In the genomic region with DNA sequence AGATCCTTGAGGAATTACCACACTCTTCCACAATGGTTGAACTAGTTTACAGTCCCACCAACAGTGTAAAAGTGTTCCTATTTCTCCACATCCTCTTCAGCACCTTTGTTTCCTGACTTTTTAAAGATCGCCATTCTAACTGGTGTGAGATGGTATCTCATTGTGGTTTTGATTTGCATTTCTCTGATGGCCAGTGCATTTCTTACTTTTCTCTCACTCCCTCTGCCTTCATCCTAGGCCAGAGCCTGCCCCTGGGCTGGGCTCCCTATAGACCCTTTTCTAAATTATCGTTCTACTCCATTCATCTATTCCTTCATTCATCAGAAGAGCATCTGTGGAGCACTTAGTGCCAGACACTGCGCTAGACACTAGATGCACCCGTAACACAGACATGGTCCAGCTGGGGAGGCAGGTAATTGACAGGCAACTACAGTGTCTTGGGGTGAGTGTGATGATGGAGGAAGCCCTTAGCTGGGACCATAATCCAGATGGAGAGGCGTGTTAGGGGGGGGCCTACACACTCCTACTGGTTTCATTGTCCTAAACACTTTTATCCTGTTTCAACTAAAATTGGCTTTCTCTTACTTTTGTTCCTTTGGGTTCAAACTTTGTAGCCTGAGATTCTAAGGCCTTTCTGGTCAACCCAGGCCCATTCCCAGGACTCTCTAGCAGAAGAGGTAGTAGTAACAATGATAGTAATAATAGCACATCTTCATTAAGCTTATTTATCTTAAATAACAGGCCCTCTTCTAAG, we compare ENCODE assay signal across 8 cellular contexts. TPM values are rescaled to one million over a fixed set of nuclear protein-coding genes. Genes with fewer than 3 reads are reported as not detected.
DNase-seq lines count a peak whose midpoint lies in the region; ATAC-seq, FAIRE-seq and TF ChIP-seq lines count a peak whose summit lies in the region.
"Not testable (repeated sequence)": the region's sequence is repeated elsewhere in the genome, so short reads cannot be mapped to it uniquely, and the experiment has no call there.

No MANE protein-coding gene starts in this region.

- TF ChIP-seq POLR2A in GM12878 (IDR thresholded peaks at IDR 0.05; ENCODE audit: low read depth, low read length): not testable (repeated sequence)

- H3K36me3 Mint-ChIP-seq in Caco-2 (ENCODE audit: insufficient read depth, unreplicated experiment): peaks cover 49% of the 10 kb centered on the region
- peaks cover 15% of the 10 kb centered on the region for H3K36me3 Mint-ChIP-seq in activated T-cell treated with anti-CD3 and anti-CD28 coated beads, Interleukin-2, amount 50 U/mL, for 4 hours (ENCODE audit: insufficient read depth)
- not testable (repeated sequence) for H3K36me3 Mint-ChIP-seq in naive B cell
- peaks cover 14 to 19% of the 10 kb centered on the region in 2 donors for H3K36me3 Mint-ChIP-seq in stimulated activated naive B cell treated with anti-CD40 and anti-IgM and Interleukin-4, amounts not matched to agents 10 μg/mL and 1 μg/mL and 100 μg/mL, for 72 hours

- TSS peak; percentile 15 for BruUV-seq in Caco-2 (replicated peaks; lab: Mats Ljungman, UMichigan)
- BruUV-seq in GM12878 (replicated peaks; lab: Mats Ljungman, UMichigan): not testable (repeated sequence)

- TF ChIP-seq RAD21 in GM12878 (IDR thresholded peaks at IDR 0.05; ENCODE audit: insufficient read depth, low read depth, low read length): not testable (repeated sequence)

- TF ChIP-seq EP300 in GM12878 (IDR thresholded peaks at IDR 0.05; ENCODE audit: borderline replicate concordance in 1 of 2, control insufficient read depth in 1 of 2, low read depth in 2 of 2, low read length in 2 of 2): not testable (repeated sequence)

- not testable (repeated sequence) for H3K36me3 ChIP-seq in Caco-2 (ENCODE audit: control insufficient read depth, insufficient read depth, low read length)
- H3K36me3 ChIP-seq in HEK293 (ENCODE audit: control insufficient read depth in 2 of 2, insufficient read depth in 1 of 2, low read length in 2 of 2) (peaks cover 0 to 27% of the 10 kb centered on the region in 2 experiments; a peak in 2 of 3 replicates), GM12878 (ENCODE audit: control insufficient read depth in 2 of 2, insufficient read depth in 2 of 2, low read length in 1 of 2) (peaks cover 1 to 15% of the 10 kb centered on the region in 2 experiments)

- H3K9me3 Mint-ChIP-seq in Caco-2 (ENCODE audit: unreplicated experiment); activated T-cell treated with anti-CD3 and anti-CD28 coated beads, Interleukin-2, amount 50 U/mL, for 4 hours; naive B cell; stimulated activated naive B cell treated with anti-CD40 and anti-IgM and Interleukin-4, amounts not matched to agents 10 μg/mL and 1 μg/mL and 100 μg/mL, for 72 hours: not testable (repeated sequence)

- POLR2A ChIA-PET in Caco-2 (lab: Charles Lee); HEK293 (lab: Yijun Ruan, JAX); GM12878 (lab: Charles Lee): not testable (repeated sequence)

- TF ChIP-seq CTCF in Caco-2 (IDR thresholded peaks at IDR 0.05; ENCODE audit: insufficient read depth in 1 of 2, low read depth in 1 of 2, low read length in 1 of 2, severe bottlenecking in 1 of 2, unreplicated experiment in 1 of 2); HEK293 (tag by site-specific recombination; IDR thresholded peaks at IDR 0.05); GM12878 (IDR thresholded peaks at IDR 0.05 in 2 of 3, conservative IDR thresholded peaks at IDR 0.05 in 1 of 3; ENCODE audit: control insufficient read depth in 2 of 3, extremely low read depth in 1 of 3, insufficient read depth in 1 of 3, low read depth in 3 of 3, low read length in 3 of 3); foreskin keratinocyte (conservative IDR thresholded peaks at IDR 0.05): not testable (repeated sequence)

- peak; percentile 84 for FAIRE-seq in GM12878 (lab: Jason Lieb, UNC)

- RAD21 ChIA-PET in GM12878 (lab: Charles Lee; ENCODE audit: unreplicated experiment): interaction anchor here (0.6 kb wide), 1 partner anchor 81 kb away, joined by 6 read pairs; no protein-coding TSS in a partner anchor

- not testable (repeated sequence) for DNase-seq in Caco-2; activated T-cell treated with anti-CD3 and anti-CD28 coated beads, Interleukin-2, amount 50 U/mL, for 4 hours; GM12878 (ENCODE audit: low read depth, low spot score); foreskin keratinocyte; naive B cell; stimulated activated naive B cell treated with anti-CD40 and anti-IgM and Interleukin-4, amounts not matched to agents 10 μg/mL and 1 μg/mL and 100 μg/mL, for 72 hours

- H3K4me3 ChIP-seq in Caco-2 (ENCODE audit: low read depth, low read length); HEK293 (ENCODE audit: low read depth, low read length); GM12878: not testable (repeated sequence)

- not testable (repeated sequence) for H3K27ac ChIP-seq in HEK293 (ENCODE audit: extremely low read depth, low read depth, low read length); GM12878 (ENCODE audit: control insufficient read depth, insufficient read depth); foreskin keratinocyte

- H3K27me3 ChIP-seq in Caco-2 (replicated peaks; ENCODE audit: control insufficient read depth, insufficient read depth, low read length); GM12878 (replicated peaks in 1 of 2; ENCODE audit: control insufficient read depth in 2 of 2, insufficient read depth in 2 of 2, low read length in 1 of 2); foreskin keratinocyte: not testable (repeated sequence)

- H3K9me3 ChIP-seq in Caco-2; HEK293 (ENCODE audit: control insufficient read depth, insufficient read depth, low read depth, low read length); GM12878 (replicated peaks; ENCODE audit: control insufficient read depth, insufficient read depth, low read length): not testable (repeated sequence)

- CTCF ChIA-PET in Caco-2 (lab: Charles Lee): interaction anchor here (0.6 kb wide), 1 partner anchor 81 kb away, joined by 5 read pairs; no protein-coding TSS in a partner anchor
- CTCF ChIA-PET in HEK293 (lab: Yijun Ruan, JAX): interaction anchor here (1.9 kb wide), 1 partner anchor 33 kb away, joined by 7 read pairs; no protein-coding TSS in a partner anchor
- CTCF ChIA-PET in GM12878 (lab: Yijun Ruan, JAX): interaction anchor here (1.8 to 5.0 kb wide), 2 partner anchors 33 kb away, joined by 4 to 32 read pairs; no protein-coding TSS in a partner anchor

- not testable (repeated sequence) for H3K79me2 ChIP-seq in GM12878 (ENCODE audit: control insufficient read depth, insufficient read depth, low read length)

- in situ Hi-C loops in GM12878 (cut with MboI): not testable (repeated sequence)

- H3K4me3 Mint-ChIP-seq in Caco-2 (ENCODE audit: unreplicated experiment); activated T-cell treated with anti-CD3 and anti-CD28 coated beads, Interleukin-2, amount 50 U/mL, for 4 hours; naive B cell; stimulated activated naive B cell treated with anti-CD40 and anti-IgM and Interleukin-4, amounts not matched to agents 10 μg/mL and 1 μg/mL and 100 μg/mL, for 72 hours: not testable (repeated sequence)

- intact Hi-C loops in Caco-2 (cut with micrococcal nuclease; ENCODE audit: unreplicated experiment): loop anchor here (5.0 kb wide), 1 partner anchor 73 kb away; no protein-coding TSS in a partner anchor
- intact Hi-C loops in GM12878 (cut with micrococcal nuclease; ENCODE audit: unreplicated experiment): not testable (repeated sequence)

- H3K27me3 Mint-ChIP-seq in Caco-2 (ENCODE audit: insufficient read depth, unreplicated experiment); activated T-cell treated with anti-CD3 and anti-CD28 coated beads, Interleukin-2, amount 50 U/mL, for 4 hours (ENCODE audit: low read depth); naive B cell; stimulated activated naive B cell treated with anti-CD40 and anti-IgM and Interleukin-4, amounts not matched to agents 10 μg/mL and 1 μg/mL and 100 μg/mL, for 72 hours: not testable (repeated sequence)

- not testable (repeated sequence) for H3K27ac Mint-ChIP-seq in Caco-2 (ENCODE audit: unreplicated experiment)
- peak overlapping the region; percentile 38 to 88 (median 64) for H3K27ac Mint-ChIP-seq in naive B cell
- peak overlapping the region; percentile 77 for H3K27ac Mint-ChIP-seq in stimulated activated naive B cell treated with anti-CD40 and anti-IgM and Interleukin-4, amounts not matched to agents 10 μg/mL and 1 μg/mL and 100 μg/mL, for 72 hours

- peak; percentile 37 for ATAC-seq in SK-N-SH treated with all-trans-retinoic acid at 6 μM for 48 hours
- peak; percentile 14 to 25 for ATAC-seq in activated T-cell treated with anti-CD3 and anti-CD28 coated beads, Interleukin-2, amount 50 U/mL, for 4 hours
- ATAC-seq in GM12878: peak; percentile 9
- ATAC-seq in foreskin keratinocyte: peak; percentile 30
- not testable (repeated sequence) for ATAC-seq in naive B cell (ENCODE audit: low read depth in 2 of 2)
- peak; percentile 35 to 40 for ATAC-seq in stimulated activated naive B cell treated with anti-CD40 and anti-IgM and Interleukin-4, amounts not matched to agents 10 μg/mL and 1 μg/mL and 100 μg/mL, for 72 hours (replicated peaks)

- 22% methylated on average over 3 of the region's 5 CpGs for WGBS in GM12878 (ENCODE audit: insufficient coverage, insufficient replicate concordance, low lambda C conversion rate, missing lambda C conversion rate)

- H3K4me1 ChIP-seq in Caco-2; HEK293 (ENCODE audit: control insufficient read depth, insufficient read depth, low read length); GM12878 (ENCODE audit: control insufficient read depth, insufficient read depth, low read length); foreskin keratinocyte: not testable (repeated sequence)

- not testable (repeated sequence) for H3K9ac ChIP-seq in GM12878 (ENCODE audit: control insufficient read depth, insufficient read depth, low read length)

- H2AFZ ChIP-seq in GM12878 (ENCODE audit: control insufficient read depth, low read depth, low read length): not testable (repeated sequence)

- SMC1A ChIA-PET in GM12878 (lab: Charles Lee; ENCODE audit: uncharacterized antibody, unreplicated experiment): interaction anchor here (3.0 kb wide), 1 partner anchor 17 kb away, joined by 9 read pairs; no protein-coding TSS in a partner anchor

- not testable (repeated sequence) for H3K4me1 Mint-ChIP-seq in Caco-2 (ENCODE audit: low read depth, unreplicated experiment); activated T-cell treated with anti-CD3 and anti-CD28 coated beads, Interleukin-2, amount 50 U/mL, for 4 hours (ENCODE audit: low read depth); naive B cell; stimulated activated naive B cell treated with anti-CD40 and anti-IgM and Interleukin-4, amounts not matched to agents 10 μg/mL and 1 μg/mL and 100 μg/mL, for 72 hours

- not testable (repeated sequence) for H3K4me2 ChIP-seq in GM12878 (ENCODE audit: control insufficient read depth, insufficient read depth)

- not testable (repeated sequence) for H4K20me1 ChIP-seq in GM12878 (ENCODE audit: control insufficient read depth, insufficient read depth)

RNA-seq across cellular contexts. Expression of gene TRA2B, which starts 27.3 kb away (rescaled TPM):
- total RNA-seq in Caco-2 (2022): 197 and 204 TPM in 2 replicates
- 100 to 1,000 TPM; 348 to 373 (median 355) TPM for total RNA-seq in activated T-cell treated with anti-CD3 and anti-CD28 coated beads, Interleukin-2, amount 50 U/mL, for 4 hours
- 623 and 632 TPM in 2 replicates for total RNA-seq in GM12878 (2013; cell fraction: nucleolus; rRNA removed)
- 302 and 313 TPM in 2 replicates for total RNA-seq in GM12878 (2014; rRNA removed)
- 286 and 317 TPM in 2 replicates for total RNA-seq in GM12878 (2014; rRNA removed; fragmentation: Illumina TruSeq; extraction: Trizol)
- 213 and 233 TPM in 2 replicates for total RNA-seq in GM12878 (2021)
- polyA plus RNA-seq in GM12878 (2011; ENCODE audit: low read depth): 121 TPM
- 284 and 406 TPM in 2 replicates for polyA plus RNA-seq in GM12878 (2011; rRNA removed)
- 144 and 166 TPM in 2 replicates for polyA plus RNA-seq in GM12878 (2011; cell fraction: cytosol; rRNA removed)
- polyA plus RNA-seq in GM12878 (2011; cell fraction: nucleus; rRNA removed): 281 and 356 TPM in 2 replicates
- polyA plus RNA-seq in GM12878 (2012): 129 and 187 TPM in 2 replicates
- polyA plus RNA-seq in GM12878 (2014; fragmentation: Illumina TruSeq; extraction: Trizol): 271 and 356 TPM in 2 replicates
- polyA plus RNA-seq in GM12878 (2014; fragmentation: Nextera tagmentation; extraction: Ambion mirVana): 100 to 1,000 TPM; 130 to 153 TPM
- 267 and 277 TPM in 2 replicates for polyA plus RNA-seq in GM12878 (2014; rRNA removed)
- polyA plus RNA-seq in GM12878 (2016; fragmentation: Nextera tagmentation; extraction: Ambion mirVana): 100 to 1,000 TPM; 285 to 291 TPM
- 214 and 234 TPM in 2 replicates for polyA minus RNA-seq in GM12878 (2011; rRNA and poly(A)+ RNA removed)
- 134 and 165 TPM in 2 replicates for polyA minus RNA-seq in GM12878 (2011; cell fraction: cytosol; rRNA and poly(A)+ RNA removed)
- 363 and 564 TPM in 2 replicates for polyA minus RNA-seq in GM12878 (2011; cell fraction: nucleus; rRNA and poly(A)+ RNA removed)
- total RNA-seq in foreskin keratinocyte: 151 and 167 TPM in 2 replicates
- polyA plus RNA-seq in foreskin keratinocyte: 137 and 160 TPM in 2 replicates
- 100 to 1,000 TPM; 190 to 378 (median 318) TPM for polyA plus RNA-seq in naive B cell (ENCODE audit: low read depth in 6 of 6)
